In the genomic region with DNA sequence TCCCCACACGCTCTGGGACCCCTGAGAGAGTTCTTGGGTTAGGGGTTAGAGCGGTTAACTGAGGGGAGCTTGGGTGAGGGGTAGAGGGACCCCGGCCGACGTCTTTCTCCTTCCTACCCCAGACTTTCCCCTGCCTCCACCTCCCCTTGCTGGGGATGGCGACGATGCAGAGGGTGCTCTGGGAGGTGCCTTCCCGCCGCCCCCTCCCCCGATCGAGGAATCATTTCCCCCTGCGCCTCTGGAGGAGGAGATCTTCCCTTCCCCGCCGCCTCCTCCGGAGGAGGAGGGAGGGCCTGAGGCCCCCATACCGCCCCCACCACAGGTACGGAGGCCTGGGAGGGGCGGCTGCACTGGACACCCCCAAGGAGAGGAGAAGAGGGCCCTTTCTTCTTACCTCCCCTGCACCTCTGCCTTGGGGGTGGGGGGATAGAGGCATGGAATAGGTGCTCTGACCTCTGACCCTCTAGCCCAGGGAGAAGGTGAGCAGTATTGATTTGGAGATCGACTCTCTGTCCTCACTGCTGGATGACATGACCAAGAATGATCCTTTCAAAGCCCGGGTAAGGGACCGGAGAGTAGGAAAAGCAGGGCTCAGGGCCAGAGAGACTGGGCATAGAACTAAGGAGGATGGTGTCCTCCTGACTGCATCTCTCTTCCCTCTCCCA, we compare ENCODE assay signal across 1 cellular context.
TF ChIP-seq lines count a peak whose summit lies in the region.

No MANE protein-coding gene starts in this region.

TF ChIP-seq in HEK293, 187 proteins besides CTCF, POLR2A, EP300 and RAD21 (continued from another document):
- TF ChIP-seq ZNF629 (tag by site-specific recombination; IDR thresholded peaks at IDR 0.05) = 0 out of 2 replicates have a peak, but pooled peaks have one; percentile 5
- TF ChIP-seq ZBTB48 (tag by site-specific recombination; IDR thresholded peaks at IDR 0.05) = 0 out of 2 replicates have a peak, but pooled peaks have one; percentile 18
- TF ChIP-seq ZBTB17 (tag by site-specific recombination; IDR thresholded peaks at IDR 0.05) = peak; percentile 17; the same call in 1 of the 2 replicates
- 0 out of 2 replicates have a peak, but pooled peaks have one; percentile 6 for TF ChIP-seq PRDM10 (tag by site-specific recombination; IDR thresholded peaks at IDR 0.05)
- TF ChIP-seq SP3 (tag by site-specific recombination; IDR thresholded peaks at IDR 0.05) = 0 out of 2 replicates have a peak, but pooled peaks have one; percentile 18
TF ChIP-seq in HEK293: peak in this region for 7.
